29 cellular contexts compared by ENCODE assay signal in the genomic region with DNA sequence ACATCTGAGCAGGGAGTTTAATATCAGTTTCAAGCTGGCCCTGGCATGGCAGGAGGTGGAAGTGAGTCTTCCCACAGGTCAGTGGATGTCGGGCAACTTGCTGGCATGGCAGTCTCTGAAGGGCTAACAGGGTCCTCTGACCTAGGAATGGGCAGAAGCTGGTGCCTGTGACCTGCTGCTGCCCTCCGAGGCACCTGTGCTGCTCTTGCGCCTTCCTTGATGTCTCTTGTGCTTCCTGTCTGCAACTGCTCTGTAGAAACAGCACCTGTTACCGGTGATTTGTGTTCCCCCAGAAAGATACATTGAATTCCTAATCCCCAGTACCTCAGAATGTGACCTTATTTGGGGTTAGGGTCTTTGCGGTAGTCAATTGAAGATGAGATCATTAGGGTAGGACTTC.
"Had no signal": no experiment of that assay in that cellular context is flagged by ENCODE, and none has a peak within 500 bp of the region (broad histone marks: within the 10 kb centered on the region; RNA-seq: fewer than 3 reads in every experiment).

No MANE protein-coding gene starts in this region.

- H3K4me3 ChIP-seq: left ventricle myocardium inferior, lung, pancreas, prostate gland, tibial nerve, uterus had no signal

- ATAC-seq: left colon; natural killer cell; pancreas; right cardiac atrium; sciatic nerve; stimulated activated memory B cell treated with anti-CD40 and anti-IgM and Interleukin-4, amounts not matched to agents 10 μg/mL and 1 μg/mL and 100 μg/mL, for 72 hours; stimulated activated naive CD8-positive, alpha-beta T cell treated with anti-CD3 and anti-CD28 coated beads, Interleukin-15, amount 100 ng/mL, for 72 hours had no signal

- H3K9me3 Mint-ChIP-seq: natural killer cell; stimulated activated naive CD8-positive, alpha-beta T cell treated with anti-CD3 and anti-CD28 coated beads, Interleukin-15, amount 100 ng/mL, for 72 hours had no signal

- H3K27me3 ChIP-seq: pancreas, tibial nerve, uterus had no signal

- H3K9me3 ChIP-seq: pancreas, prostate gland, uterus had no signal

- H3K27ac Mint-ChIP-seq: immature natural killer cell; mesothelial cell of epicardium; naive B cell; natural killer cell; nephron progenitor cell; stimulated activated memory B cell treated with anti-CD40 and anti-IgM and Interleukin-4, amounts not matched to agents 10 μg/mL and 1 μg/mL and 100 μg/mL, for 72 hours; stimulated activated naive CD8-positive, alpha-beta T cell treated with anti-CD3 and anti-CD28 coated beads, Interleukin-15, amount 100 ng/mL, for 72 hours; type B pancreatic cell had no signal

- H3K4me1 Mint-ChIP-seq: immature natural killer cell; mesothelial cell of epicardium; naive B cell; natural killer cell; stimulated activated memory B cell treated with anti-CD40 and anti-IgM and Interleukin-4, amounts not matched to agents 10 μg/mL and 1 μg/mL and 100 μg/mL, for 72 hours; stimulated activated naive CD8-positive, alpha-beta T cell treated with anti-CD3 and anti-CD28 coated beads, Interleukin-15, amount 100 ng/mL, for 72 hours had no signal

- H3K27ac ChIP-seq: left ventricle myocardium inferior, pancreas, prostate gland, tibial nerve, uterus had no signal

- H3K36me3 ChIP-seq: left ventricle myocardium inferior, pancreas, prostate gland, tibial nerve, uterus had no signal

- DNase-seq: hypothalamus; immature natural killer cell; kidney; left colon; left ventricle myocardium inferior; mesendoderm; naive B cell; natural killer cell; nephron progenitor cell; nucleus accumbens; pancreas; retina; right cardiac atrium; small intestine; stimulated activated CD4-positive, alpha-beta T cell treated with anti-CD3 and anti-CD28 coated beads, Interleukin-1b, Interleukin-23, amount 100 ng/mL, for 48 hours; stimulated activated CD4-positive, alpha-beta T cell treated with anti-CD3 and anti-CD28 coated beads, Interleukin-2, amount 100 ng/mL, for 48 hours; stimulated activated CD4-positive, alpha-beta T cell treated with anti-CD3 and anti-CD28 coated beads, Interleukin-4, amount 100 ng/mL, for 4 hours; stimulated activated CD8-positive, alpha-beta memory T cell treated with anti-CD3 and anti-CD28 coated beads, Interleukin-4, amount 100 ng/mL, for 48 hours; stimulated activated naive CD4-positive, alpha-beta T cell treated with Interleukin-2 at 50 U/mL for 16 hours; stimulated activated naive CD8-positive, alpha-beta T cell treated with anti-CD3 and anti-CD28 coated beads, Interleukin-15, amount 100 ng/mL, for 72 hours; substantia nigra; uterus had no signal

- H3K4me1 ChIP-seq: left ventricle myocardium inferior, prostate gland, tibial nerve, uterus had no signal

- H3K36me3 Mint-ChIP-seq: immature natural killer cell, natural killer cell, type B pancreatic cell had no signal

- H3K4me3 Mint-ChIP-seq: immature natural killer cell; mesothelial cell of epicardium; naive B cell; natural killer cell; nephron progenitor cell; stimulated activated memory B cell treated with anti-CD40 and anti-IgM and Interleukin-4, amounts not matched to agents 10 μg/mL and 1 μg/mL and 100 μg/mL, for 72 hours; stimulated activated naive CD8-positive, alpha-beta T cell treated with anti-CD3 and anti-CD28 coated beads, Interleukin-15, amount 100 ng/mL, for 72 hours; type B pancreatic cell had no signal
